21 cellular contexts compared by ENCODE assay signal in genomic region chr10:76049581-76050290, GRCh38.
DNase-seq lines count a peak whose midpoint lies in the region; ATAC-seq, FAIRE-seq and TF ChIP-seq lines count a peak whose summit lies in the region.
"Had no signal": no experiment of that assay in that cellular context is flagged by ENCODE, and none has a peak within 500 bp of the region (broad histone marks: within the 10 kb centered on the region; RNA-seq: fewer than 3 reads in every experiment).

No MANE protein-coding gene starts in this region.

- no peaks in the 10 kb centered on the region for H3K9me3 Mint-ChIP-seq in astrocyte (ENCODE audit: unreplicated experiment)
- H3K9me3 Mint-ChIP-seq: activated B cell treated with CpG ODN at 0.5 μM for 24 hours had no signal

- H3K9ac ChIP-seq in GM23248 (no peak overlapping the region), astrocyte (ENCODE audit: low read length) (no peak overlapping the region)

- H2AFZ ChIP-seq in ACC112 (ENCODE audit: low read length, unreplicated experiment) (no peak overlapping the region), GM23248 (no peak overlapping the region), astrocyte (ENCODE audit: low read depth, low read length) (no peak overlapping the region)
- H2AFZ ChIP-seq: hepatocyte had no signal

- DNase-seq in GM23248 (peak; percentile 2), astrocyte (ENCODE audit: low read depth) (no peak), kidney glomerular epithelial cell (lab: John Stamatoyannopoulos, UW) (peak; percentile 67), GDM1 (lab: John Stamatoyannopoulos, UW) (no peak), mucosa of descending colon (no peak), NCI-H345 (lab: John Stamatoyannopoulos, UW) (no peak)
- DNase-seq in effector memory CD4-positive, alpha-beta T cell, result no peak
- DNase-seq: activated B cell treated with CpG ODN at 0.5 μM for 24 hours; amniotic stem cell; colonic mucosa; erythroblast; left cardiac atrium; NCI-H187 treated with DMSO at 0.1 percent for 48 hours; NCI-H510A treated with DMSO at 0.1 percent for 48 hours; posterior cingulate gyrus; stimulated activated naive CD4-positive, alpha-beta T cell; T-helper 1 cell had no signal

- H3F3A ChIP-seq in GM23248 (ENCODE audit: insufficient read depth), result no peaks in the 10 kb centered on the region

- no peaks in the 10 kb centered on the region for H3K9me2 ChIP-seq in GM23248 (ENCODE audit: insufficient read depth)

- no peaks in the 10 kb centered on the region for H3K36me3 Mint-ChIP-seq in astrocyte (ENCODE audit: low read depth, unreplicated experiment)

- H3K4me2 ChIP-seq in GM23248 (ENCODE audit: unreplicated experiment) (no peak overlapping the region), astrocyte (ENCODE audit: low read length) (no peak overlapping the region)
- H3K4me2 ChIP-seq: hepatocyte had no signal

- intact Hi-C loops in mucosa of descending colon (cut with DNase I, micrococcal nuclease), result no loop called here

- no peak overlapping the region for H3K4me3 ChIP-seq in ACC112 (ENCODE audit: low read depth, low read length)
- no peak overlapping the region for H3K4me3 ChIP-seq in GM23248
- no peak overlapping the region for H3K4me3 ChIP-seq in astrocyte (ENCODE audit: insufficient read depth, low read depth, low read length)
- H3K4me3 ChIP-seq in mucosa of descending colon, result no peak overlapping the region
- H3K4me3 ChIP-seq in effector memory CD4-positive, alpha-beta T cell (ENCODE audit: insufficient read depth, low read depth, low read length, poor library complexity, severe bottlenecking), result no peak overlapping the region
- H3K4me3 ChIP-seq: colonic mucosa, hepatocyte had no signal

- H3K27ac Mint-ChIP-seq in astrocyte (ENCODE audit: unreplicated experiment), result peak overlapping the region; percentile 47
- H3K27ac Mint-ChIP-seq: activated B cell treated with CpG ODN at 0.5 μM for 24 hours had no signal

- H3K27me3 ChIP-seq in ACC112 (ENCODE audit: insufficient read depth, low read length) (peaks cover 6% of the 10 kb centered on the region; the same call in 1 of the 2 replicates), GM23248 (replicated peaks; ENCODE audit: insufficient read depth) (peaks cover 6% of the 10 kb centered on the region; the same call in 1 of the 2 replicates), astrocyte (ENCODE audit: insufficient read depth, low read length) (peaks cover 10% of the 10 kb centered on the region)
- H3K27me3 ChIP-seq in effector memory CD4-positive, alpha-beta T cell (replicated peaks; ENCODE audit: control insufficient read depth, insufficient read depth, low read length, poor library complexity, severe bottlenecking), result no peaks in the 10 kb centered on the region
- H3K27me3 ChIP-seq: colonic mucosa, hepatocyte had no signal

- 69 to 70% methylated on average over 5 of the region's 5 CpGs for WGBS in GM23248 (ENCODE audit: low coverage in 1 of 2, low lambda C conversion rate in 2 of 2, missing lambda C conversion rate in 2 of 2), 2 experiments

- peaks cover 5% of the 10 kb centered on the region for H3K4me1 ChIP-seq in ACC112 (ENCODE audit: control insufficient read depth, insufficient read depth, low read length, unreplicated experiment)
- H3K4me1 ChIP-seq in GM23248 (ENCODE audit: insufficient read depth), result no peaks in the 10 kb centered on the region
- H3K4me1 ChIP-seq in astrocyte (ENCODE audit: insufficient read depth, low read length), result no peaks in the 10 kb centered on the region
- H3K4me1 ChIP-seq in mucosa of descending colon (ENCODE audit: low read depth), result peaks cover 6% of the 10 kb centered on the region
- no peaks in the 10 kb centered on the region for H3K4me1 ChIP-seq in effector memory CD4-positive, alpha-beta T cell (ENCODE audit: control insufficient read depth, insufficient read depth, low read length, poor library complexity, severe bottlenecking)
- H3K4me1 ChIP-seq: colonic mucosa had no signal

- in situ Hi-C loops in GM23248 (cut with MboI), result loop anchor here (25.0 kb wide), 2 partner anchors 488 to 938 kb away; no protein-coding TSS in a partner anchor

- H4K20me1 ChIP-seq in GM23248 (ENCODE audit: insufficient read depth) (no peaks in the 10 kb centered on the region), astrocyte (ENCODE audit: insufficient read depth, low read length) (no peaks in the 10 kb centered on the region)

- FAIRE-seq in astrocyte (lab: Jason Lieb, UNC), result no peak
- FAIRE-seq: urothelium cell line had no signal

- peaks cover 11% of the 10 kb centered on the region for H3K4me1 Mint-ChIP-seq in astrocyte (ENCODE audit: low read depth, unreplicated experiment)
- H3K4me1 Mint-ChIP-seq: activated B cell treated with CpG ODN at 0.5 μM for 24 hours had no signal

- peaks cover 46% of the 10 kb centered on the region for H3K27me3 Mint-ChIP-seq in astrocyte (ENCODE audit: low read depth, unreplicated experiment)

- H3K79me2 ChIP-seq in ACC112 (ENCODE audit: control insufficient read depth, insufficient read depth, low read length, unreplicated experiment), result no peaks in the 10 kb centered on the region
- no peaks in the 10 kb centered on the region for H3K79me2 ChIP-seq in GM23248 (ENCODE audit: insufficient read depth)
- no peaks in the 10 kb centered on the region for H3K79me2 ChIP-seq in astrocyte (ENCODE audit: insufficient read depth, low read length)
- H3K79me2 ChIP-seq: hepatocyte had no signal

- no peak for TF ChIP-seq CTCF in astrocyte (IDR thresholded peaks at IDR 0.05; ENCODE audit: insufficient read depth, low read depth, low read length)
- TF ChIP-seq CTCF in mucosa of descending colon (IDR thresholded peaks at IDR 0.05), result no peak

- H3K9me3 ChIP-seq in GM23248 (ENCODE audit: low read depth), result no peaks in the 10 kb centered on the region
- H3K9me3 ChIP-seq in astrocyte (ENCODE audit: insufficient read depth, low read depth, low read length), result no peaks in the 10 kb centered on the region
- H3K9me3 ChIP-seq in mucosa of descending colon, result no peaks in the 10 kb centered on the region
- H3K9me3 ChIP-seq in effector memory CD4-positive, alpha-beta T cell (ENCODE audit: control insufficient read depth, low read length), result no peaks in the 10 kb centered on the region
- H3K9me3 ChIP-seq: colonic mucosa had no signal

- no peak for ATAC-seq in mucosa of descending colon
- ATAC-seq: Panc1 had no signal

- no peak overlapping the region for H3K4me3 Mint-ChIP-seq in astrocyte (ENCODE audit: unreplicated experiment)
- H3K4me3 Mint-ChIP-seq: activated B cell treated with CpG ODN at 0.5 μM for 24 hours had no signal

- peak overlapping the region; percentile 34; the same call in 1 of the 2 replicates for H3K27ac ChIP-seq in ACC112 (ENCODE audit: low read depth, low read length)
- no peak overlapping the region for H3K27ac ChIP-seq in GM23248
- no peak overlapping the region for H3K27ac ChIP-seq in astrocyte (ENCODE audit: low read depth, low read length)
- H3K27ac ChIP-seq in effector memory CD4-positive, alpha-beta T cell (ENCODE audit: insufficient read depth, low read length, poor library complexity, severe bottlenecking), result no peak overlapping the region
- H3K27ac ChIP-seq: colonic mucosa had no signal

- H3K36me3 ChIP-seq in ACC112 (ENCODE audit: insufficient read depth, low read length), result no peaks in the 10 kb centered on the region
- no peaks in the 10 kb centered on the region for H3K36me3 ChIP-seq in GM23248 (ENCODE audit: low read depth)
- H3K36me3 ChIP-seq in astrocyte (ENCODE audit: insufficient read depth, low read length), result no peaks in the 10 kb centered on the region
- H3K36me3 ChIP-seq in mucosa of descending colon (ENCODE audit: low read depth), result no peaks in the 10 kb centered on the region
- no peaks in the 10 kb centered on the region for H3K36me3 ChIP-seq in effector memory CD4-positive, alpha-beta T cell (ENCODE audit: control insufficient read depth, insufficient read depth, low read length)
- H3K36me3 ChIP-seq: colonic mucosa had no signal

Comparison
In these comparisons a context has a peak if more than half of its experiments do, and no peak if none do; other contexts are left out.
1. DNase-seq: peak in GM23248 (single experiment) and kidney glomerular epithelial cell (single experiment); none in astrocyte (single experiment), GDM1 (single experiment), mucosa of descending colon (0 of 3), NCI-H345 (single experiment) and effector memory CD4-positive, alpha-beta T cell (0 of 3).